Comparison of ENCODE assay signal across 2 cellular contexts in the genomic region with DNA sequence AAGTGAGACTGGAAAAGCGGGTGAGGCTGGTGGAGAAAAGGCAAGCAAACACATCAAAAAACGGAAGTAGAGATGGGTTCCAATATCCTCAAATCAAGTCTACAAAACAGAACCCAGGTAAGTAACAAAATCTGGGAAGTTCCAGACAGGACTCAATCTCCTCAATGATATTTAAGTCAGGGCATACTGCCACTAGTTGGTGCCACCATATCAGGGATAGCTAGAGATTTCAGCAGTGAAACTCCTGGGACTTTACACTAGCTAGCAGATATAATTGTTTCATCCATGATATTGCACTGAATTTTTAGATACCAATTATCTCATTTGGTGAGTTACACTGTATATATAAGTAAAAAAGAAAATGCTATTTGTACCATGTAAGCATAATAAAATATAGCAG.
TF ChIP-seq lines count a peak whose summit lies in the region.

No MANE protein-coding gene starts in this region.

TF ChIP-seq in HCT116, 20 proteins besides CTCF, POLR2A, EP300 and RAD21:
- TF ChIP-seq SIN3A (IDR thresholded peaks at IDR 0.05; ENCODE audit: low read depth) (no peak), CBX3 (IDR thresholded peaks at IDR 0.05; ENCODE audit: low read depth) (no peak), SRF (IDR thresholded peaks at IDR 0.05; ENCODE audit: low read depth) (no peak), JUND (IDR thresholded peaks at IDR 0.05) (no peak), FOSL1 (IDR thresholded peaks at IDR 0.05; ENCODE audit: low read depth) (no peak), SP1 (IDR thresholded peaks at IDR 0.05; ENCODE audit: low read depth) (no peak)
- TF ChIP-seq, protein P1, sequence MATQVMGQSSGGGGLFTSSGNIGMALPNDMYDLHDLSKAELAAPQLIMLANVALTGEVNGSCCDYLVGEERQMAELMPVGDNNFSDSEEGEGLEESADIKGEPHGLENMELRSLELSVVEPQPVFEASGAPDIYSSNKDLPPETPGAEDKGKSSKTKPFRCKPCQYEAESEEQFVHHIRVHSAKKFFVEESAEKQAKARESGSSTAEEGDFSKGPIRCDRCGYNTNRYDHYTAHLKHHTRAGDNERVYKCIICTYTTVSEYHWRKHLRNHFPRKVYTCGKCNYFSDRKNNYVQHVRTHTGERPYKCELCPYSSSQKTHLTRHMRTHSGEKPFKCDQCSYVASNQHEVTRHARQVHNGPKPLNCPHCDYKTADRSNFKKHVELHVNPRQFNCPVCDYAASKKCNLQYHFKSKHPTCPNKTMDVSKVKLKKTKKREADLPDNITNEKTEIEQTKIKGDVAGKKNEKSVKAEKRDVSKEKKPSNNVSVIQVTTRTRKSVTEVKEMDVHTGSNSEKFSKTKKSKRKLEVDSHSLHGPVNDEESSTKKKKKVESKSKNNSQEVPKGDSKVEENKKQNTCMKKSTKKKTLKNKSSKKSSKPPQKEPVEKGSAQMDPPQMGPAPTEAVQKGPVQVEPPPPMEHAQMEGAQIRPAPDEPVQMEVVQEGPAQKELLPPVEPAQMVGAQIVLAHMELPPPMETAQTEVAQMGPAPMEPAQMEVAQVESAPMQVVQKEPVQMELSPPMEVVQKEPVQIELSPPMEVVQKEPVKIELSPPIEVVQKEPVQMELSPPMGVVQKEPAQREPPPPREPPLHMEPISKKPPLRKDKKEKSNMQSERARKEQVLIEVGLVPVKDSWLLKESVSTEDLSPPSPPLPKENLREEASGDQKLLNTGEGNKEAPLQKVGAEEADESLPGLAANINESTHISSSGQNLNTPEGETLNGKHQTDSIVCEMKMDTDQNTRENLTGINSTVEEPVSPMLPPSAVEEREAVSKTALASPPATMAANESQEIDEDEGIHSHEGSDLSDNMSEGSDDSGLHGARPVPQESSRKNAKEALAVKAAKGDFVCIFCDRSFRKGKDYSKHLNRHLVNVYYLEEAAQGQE (IDR thresholded peaks at IDR 0.05; ENCODE audit: low read depth): no peak

TF ChIP-seq in HepG2, 621 proteins besides CTCF, POLR2A, EP300 and RAD21:
- TF ChIP-seq STAG1 (CRISPR knock-in tag; IDR thresholded peaks at IDR 0.05): peak; percentile 29
- TF ChIP-seq, protein P2, sequence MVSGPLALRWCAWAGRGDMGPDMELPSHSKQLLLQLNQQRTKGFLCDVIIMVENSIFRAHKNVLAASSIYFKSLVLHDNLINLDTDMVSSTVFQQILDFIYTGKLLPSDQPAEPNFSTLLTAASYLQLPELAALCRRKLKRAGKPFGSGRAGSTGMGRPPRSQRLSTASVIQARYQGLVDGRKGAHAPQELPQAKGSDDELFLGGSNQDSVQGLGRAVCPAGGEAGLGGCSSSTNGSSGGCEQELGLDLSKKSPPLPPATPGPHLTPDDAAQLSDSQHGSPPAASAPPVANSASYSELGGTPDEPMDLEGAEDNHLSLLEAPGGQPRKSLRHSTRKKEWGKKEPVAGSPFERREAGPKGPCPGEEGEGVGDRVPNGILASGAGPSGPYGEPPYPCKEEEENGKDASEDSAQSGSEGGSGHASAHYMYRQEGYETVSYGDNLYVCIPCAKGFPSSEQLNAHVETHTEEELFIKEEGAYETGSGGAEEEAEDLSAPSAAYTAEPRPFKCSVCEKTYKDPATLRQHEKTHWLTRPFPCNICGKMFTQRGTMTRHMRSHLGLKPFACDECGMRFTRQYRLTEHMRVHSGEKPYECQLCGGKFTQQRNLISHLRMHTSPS (CRISPR knock-in tag; IDR thresholded peaks at IDR 0.05; ENCODE audit: low read depth): no peak
